Comparison of ENCODE assay signal across 8 cellular contexts in genomic region chr7:154744226-154744860, GRCh38.
DNase-seq lines count a peak whose midpoint lies in the region; ATAC-seq and TF ChIP-seq lines count a peak whose summit lies in the region.

No MANE protein-coding gene starts in this region.

- peaks cover 0 to 3% (median 2%) of the 10 kb centered on the region in 3 donors for H3K27me3 Mint-ChIP-seq in immature natural killer cell (ENCODE audit: low read depth in 3 of 3)

- intact Hi-C loops in sciatic nerve (cut with DNase I): no loop called here

- H3K36me3 Mint-ChIP-seq in immature natural killer cell: no peaks in the 10 kb centered on the region

- no peaks in the 10 kb centered on the region for H3K4me1 Mint-ChIP-seq in immature natural killer cell

- ATAC-seq in HG03354 (IDR thresholded peaks at IDR 0.05; ENCODE audit: poor library complexity, severe bottlenecking, unreplicated experiment) (peak; percentile 80), RWPE2 (ENCODE audit: low read depth) (no peak), sciatic nerve (no peak)

- no peak overlapping the region for H3K4me3 Mint-ChIP-seq in immature natural killer cell

- H3K27me3 ChIP-seq in RWPE2 (ENCODE audit: insufficient read depth, poor library complexity, severe bottlenecking): no peaks in the 10 kb centered on the region

- H3K27ac ChIP-seq in RWPE2 (ENCODE audit: poor library complexity, severe bottlenecking): no peak overlapping the region

- TF ChIP-seq CTCF in RWPE2 (IDR thresholded peaks at IDR 0.05; ENCODE audit: poor library complexity, severe bottlenecking) (peak; percentile 61), fibroblast of the aortic adventitia (IDR thresholded peaks at IDR 0.05; ENCODE audit: insufficient read depth, low read length) (peak; percentile 29), retinal pigment epithelial cell (conservative IDR thresholded peaks at IDR 0.05; ENCODE audit: low read depth, low read length) (peak; percentile 66)

- H3K9me3 ChIP-seq in RWPE2 (ENCODE audit: severe bottlenecking): no peaks in the 10 kb centered on the region

- no peak overlapping the region for H3K27ac Mint-ChIP-seq in immature natural killer cell

- DNase-seq in activated CD4-positive, alpha-beta T cell treated with anti-CD3 and anti-CD28 coated beads for 48 hours: peak; percentile 61
- no peak for DNase-seq in activated CD4-positive, alpha-beta T cell treated with anti-CD3 and anti-CD28 coated beads, Interleukin-2, amount 50 U/mL, for 1 hour
- DNase-seq in RWPE2 (ENCODE audit: low spot score): no peak
- no peak for DNase-seq in fibroblast of the aortic adventitia (ENCODE audit: low read depth)
- DNase-seq in retinal pigment epithelial cell (ENCODE audit: low read depth): no peak
- DNase-seq in sciatic nerve (ENCODE audit: low spot score): no peak
- DNase-seq in immature natural killer cell: no peak

- peaks cover 0 to 5% (median 0%) of the 10 kb centered on the region in 6 donors for H3K9me3 Mint-ChIP-seq in immature natural killer cell

- H3K4me3 ChIP-seq in RWPE2 (ENCODE audit: severe bottlenecking) (no peak overlapping the region), fibroblast of the aortic adventitia (ENCODE audit: low read depth, low read length) (no peak overlapping the region), retinal pigment epithelial cell (ENCODE audit: low read length) (no peak overlapping the region)

- H3K36me3 ChIP-seq in RWPE2 (ENCODE audit: low read depth): no peaks in the 10 kb centered on the region

- no peaks in the 10 kb centered on the region for H3K4me1 ChIP-seq in RWPE2 (ENCODE audit: insufficient read depth, poor library complexity, severe bottlenecking)
